ENCODE assay signal across 1 cellular context in genomic region chr10:96089670-96090462, GRCh38.
TF ChIP-seq lines count a peak whose summit lies in the region.

No MANE protein-coding gene starts in this region.

TF ChIP-seq in HepG2, 621 proteins besides CTCF, POLR2A, EP300 and RAD21 (continued from another document and continues in another):
- TF ChIP-seq GPBP1L1 (CRISPR knock-in tag; IDR thresholded peaks at IDR 0.05) (no peak), CERS6 (CRISPR knock-in tag; IDR thresholded peaks at IDR 0.05) (no peak), MXD3 (CRISPR knock-in tag; IDR thresholded peaks at IDR 0.05) (0 out of 2 replicates have a peak, but pooled peaks have one; percentile 47), ZNF703 (CRISPR knock-in tag; IDR thresholded peaks at IDR 0.05; ENCODE audit: borderline replicate concordance) (no peak), ZBTB25 (CRISPR knock-in tag; IDR thresholded peaks at IDR 0.05) (peak; percentile 76), CCDC6 (CRISPR knock-in tag; IDR thresholded peaks at IDR 0.05) (0 out of 2 replicates have a peak, but pooled peaks have one; percentile 78), ZNF503 (CRISPR knock-in tag; IDR thresholded peaks at IDR 0.05) (peak; percentile 44; the same call in 1 of the 2 replicates), NFRKB (IDR thresholded peaks at IDR 0.05) (peak; percentile 89), ZNF83 (CRISPR knock-in tag; IDR thresholded peaks at IDR 0.05; ENCODE audit: borderline replicate concordance) (no peak; the same call in 1 of the 2 replicates), HNF4A (CRISPR knock-in tag; IDR thresholded peaks at IDR 0.05) (peak; percentile 55), ZNF367 (CRISPR knock-in tag; IDR thresholded peaks at IDR 0.05; ENCODE audit: borderline replicate concordance) (no peak), STAT6 (CRISPR knock-in tag; IDR thresholded peaks at IDR 0.05; ENCODE audit: borderline replicate concordance) (peak; percentile 83), THAP11 (CRISPR knock-in tag; IDR thresholded peaks at IDR 0.05) (peak; percentile 91), KDM4B (CRISPR knock-in tag; IDR thresholded peaks at IDR 0.05) (peak; percentile 92), ZHX2 (IDR thresholded peaks at IDR 0.05; ENCODE audit: low read depth) (peak; percentile 92), ZHX2 (CRISPR knock-in tag; IDR thresholded peaks at IDR 0.05; ENCODE audit: borderline replicate concordance) (no peak), PAX8 (CRISPR knock-in tag; IDR thresholded peaks at IDR 0.05; ENCODE audit: borderline replicate concordance) (no peak), ZFX (CRISPR knock-in tag; IDR thresholded peaks at IDR 0.05; ENCODE audit: low read depth) (peak; percentile 64), IRF9 (CRISPR knock-in tag; IDR thresholded peaks at IDR 0.05; ENCODE audit: borderline replicate concordance) (peak; percentile 85), USF2 (IDR thresholded peaks at IDR 0.05; ENCODE audit: low read depth, low read length) (no peak), USF2 (CRISPR knock-in tag; IDR thresholded peaks at IDR 0.05; ENCODE audit: borderline replicate concordance) (peak; percentile 57; the same call in 1 of the 2 replicates), PHF8 (CRISPR knock-in tag; IDR thresholded peaks at IDR 0.05) (peak; percentile 85), ZNF770 (CRISPR knock-in tag; IDR thresholded peaks at IDR 0.05) (peak; percentile 66), NKX3-1 (CRISPR knock-in tag; IDR thresholded peaks at IDR 0.05) (peak; percentile 84; the same call in 1 of the 2 replicates), KDM2A (CRISPR knock-in tag; IDR thresholded peaks at IDR 0.05; ENCODE audit: borderline replicate concordance, low read depth) (peak; percentile 96), ZNF496 (CRISPR knock-in tag; IDR thresholded peaks at IDR 0.05; ENCODE audit: insufficient replicate concordance) (no peak), PAWR (CRISPR knock-in tag; IDR thresholded peaks at IDR 0.05; ENCODE audit: borderline replicate concordance) (no peak), MLX (CRISPR knock-in tag; IDR thresholded peaks at IDR 0.05) (no peak)
